In the genomic region with DNA sequence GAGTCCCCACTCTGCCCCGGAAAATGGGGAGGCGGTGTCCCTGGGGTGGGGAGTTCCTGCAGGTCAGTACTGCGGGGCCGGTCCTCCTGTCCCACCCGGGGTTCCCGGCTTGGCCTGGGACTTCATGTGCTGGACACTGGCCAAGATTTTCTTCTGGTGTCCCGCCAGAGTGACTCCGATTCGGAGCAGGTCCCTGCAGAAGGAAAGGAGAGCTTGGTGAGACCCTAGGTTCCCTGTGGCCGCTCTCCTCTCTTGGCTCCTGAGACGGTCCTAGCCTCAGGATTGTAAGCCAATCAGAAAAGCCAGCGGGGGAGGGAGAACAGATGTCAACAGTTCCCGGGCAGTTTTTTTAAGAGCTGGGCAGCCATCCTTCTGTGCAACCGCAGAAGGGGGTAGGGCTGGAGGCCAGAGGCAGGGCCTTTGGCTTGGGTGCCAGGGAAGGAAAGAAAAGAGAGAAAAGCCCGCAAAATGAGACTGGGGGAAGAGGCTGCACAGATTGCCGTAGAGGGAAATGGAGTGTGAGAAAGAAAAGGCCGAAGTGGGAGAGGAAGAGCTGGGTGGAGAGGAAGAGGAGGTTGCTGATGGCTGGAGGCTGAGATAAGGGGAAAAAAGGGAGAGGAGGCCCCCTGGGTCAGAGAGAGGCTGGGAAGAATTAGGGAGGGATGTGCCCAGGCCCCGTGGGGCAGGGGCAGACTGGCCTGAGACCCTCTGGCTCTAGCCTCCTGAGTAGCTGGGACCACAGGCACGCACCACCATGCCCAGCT, we compare ENCODE assay signal across 8 cellular contexts. TPM values are rescaled to one million over a fixed set of nuclear protein-coding genes. Genes with fewer than 3 reads are reported as not detected.
DNase-seq lines count a peak whose midpoint lies in the region; ATAC-seq and TF ChIP-seq lines count a peak whose summit lies in the region.

No MANE protein-coding gene starts in this region.

- H4K20me1 ChIP-seq in PC-3 (ENCODE audit: low read length): no peaks in the 10 kb centered on the region

- POLR2A ChIA-PET in PC-3 (lab: Charles Lee; ENCODE audit: unreplicated experiment): interaction anchor here (0.6 kb wide), 1 partner anchor 28 kb away, joined by 3 read pairs; no protein-coding TSS in a partner anchor

- no peaks in the 10 kb centered on the region for H3K36me3 Mint-ChIP-seq in activated T-cell treated with anti-CD3 and anti-CD28 coated beads, Interleukin-2, amount 50 U/mL, for 24 hours (ENCODE audit: low read depth)
- H3K36me3 Mint-ChIP-seq in stimulated activated naive CD8-positive, alpha-beta T cell treated with anti-CD3 and anti-CD28 coated beads, Interleukin-15, Interleukin-2, amounts not matched to agents 100 ng/mL and 50 ng/mL, for 24 hours (ENCODE audit: low read depth): no peaks in the 10 kb centered on the region

- H2AFZ ChIP-seq in PC-3 (ENCODE audit: low read length): peak overlapping the region; percentile 59

- ATAC-seq in GM21576 (IDR thresholded peaks at IDR 0.05; ENCODE audit: unreplicated experiment) (peak; percentile 85), PC-3 (peak; percentile 57)

- H3K36me3 ChIP-seq in HUES6 (ENCODE audit: control insufficient read depth, insufficient read depth, low read length) (peaks cover 55% of the 10 kb centered on the region), PC-3 (ENCODE audit: low read depth, low read length) (peaks cover 10% of the 10 kb centered on the region; the same call in 1 of the 2 replicates)

- H3K4me1 ChIP-seq in HUES6 (ENCODE audit: control insufficient read depth, insufficient read depth, low read length): peaks cover 36% of the 10 kb centered on the region
- peaks cover 46% of the 10 kb centered on the region for H3K4me1 ChIP-seq in PC-3 (ENCODE audit: insufficient read depth, low read length)

- H3K27me3 Mint-ChIP-seq in activated T-cell treated with anti-CD3 and anti-CD28 coated beads, Interleukin-2, amount 50 U/mL, for 24 hours: peaks cover 13% of the 10 kb centered on the region
- no peaks in the 10 kb centered on the region for H3K27me3 Mint-ChIP-seq in stimulated activated naive CD8-positive, alpha-beta T cell treated with anti-CD3 and anti-CD28 coated beads, Interleukin-15, Interleukin-2, amounts not matched to agents 100 ng/mL and 50 ng/mL, for 24 hours

- no peaks in the 10 kb centered on the region for H3K79me2 ChIP-seq in PC-3 (ENCODE audit: low read length)

- CTCF ChIA-PET in PC-3 (lab: Charles Lee): interaction anchor here (0.5 kb wide), 2 partner anchors 25 to 86 kb away, joined by 3 to 4 read pairs; partner anchors contain the start of gene UFSP1

- H3K4me2 ChIP-seq in PC-3 (ENCODE audit: low read length): peak overlapping the region; percentile 78

- TF ChIP-seq CTCF in PC-3 (conservative IDR thresholded peaks at IDR 0.05; ENCODE audit: low read depth, low read length): no peak

- H3K9ac ChIP-seq in HUES6 (ENCODE audit: low read length) (no peak overlapping the region), PC-3 (ENCODE audit: low read length) (peak overlapping the region; percentile 82)

- H3K4me3 Mint-ChIP-seq in activated T-cell treated with anti-CD3 and anti-CD28 coated beads, Interleukin-2, amount 50 U/mL, for 24 hours: no peak overlapping the region
- H3K4me3 Mint-ChIP-seq in stimulated activated naive CD8-positive, alpha-beta T cell treated with anti-CD3 and anti-CD28 coated beads, Interleukin-15, Interleukin-2, amounts not matched to agents 100 ng/mL and 50 ng/mL, for 24 hours: no peak overlapping the region

- H3K9me3 Mint-ChIP-seq in activated T-cell treated with anti-CD3 and anti-CD28 coated beads, Interleukin-2, amount 50 U/mL, for 24 hours: no peaks in the 10 kb centered on the region
- no peaks in the 10 kb centered on the region for H3K9me3 Mint-ChIP-seq in stimulated activated naive CD8-positive, alpha-beta T cell treated with anti-CD3 and anti-CD28 coated beads, Interleukin-15, Interleukin-2, amounts not matched to agents 100 ng/mL and 50 ng/mL, for 24 hours

- H3K27ac ChIP-seq in HUES6 (ENCODE audit: low read depth, low read length) (peak overlapping the region; percentile 79; the same call in 1 of the 2 replicates), PC-3 (ENCODE audit: low read length) (peak overlapping the region; percentile 96), caudate nucleus (ENCODE audit: low read depth, low read length) (no peak overlapping the region), layer of hippocampus (ENCODE audit: low read depth, low read length) (peak overlapping the region; percentile 30)

- H3F3A ChIP-seq in PC-3 (ENCODE audit: low read length, unreplicated experiment): no peaks in the 10 kb centered on the region

- no TSS peak for BruUV-seq in PC-3 (replicated peaks; lab: Mats Ljungman, UMichigan)

- intact Hi-C loops in PC-3 (cut with micrococcal nuclease): loop anchor here (1.0 to 5.0 kb wide), 4 partner anchors 23 to 79 kb away; partner anchors contain the start of genes SLC12A9 and TRIP6

- no peak overlapping the region for H3K27ac Mint-ChIP-seq in activated T-cell treated with anti-CD3 and anti-CD28 coated beads, Interleukin-2, amount 50 U/mL, for 24 hours
- peak overlapping the region; percentile 75 for H3K27ac Mint-ChIP-seq in stimulated activated naive CD8-positive, alpha-beta T cell treated with anti-CD3 and anti-CD28 coated beads, Interleukin-15, Interleukin-2, amounts not matched to agents 100 ng/mL and 50 ng/mL, for 24 hours

- DNase-seq in activated T-cell treated with anti-CD3 and anti-CD28 coated beads for 48 hours (ENCODE audit: low read depth) (peak; percentile 33), PC-3 (peak; percentile 87), caudate nucleus (lab: John Stamatoyannopoulos, UW) (peak in 53 of 61 donors; percentile 5 to 77 (median 37))
- DNase-seq in activated T-cell treated with anti-CD3 and anti-CD28 coated beads, Interleukin-2, amount 50 U/mL, for 24 hours: no peak

- H3K27me3 ChIP-seq in HUES6 (ENCODE audit: control insufficient read depth, insufficient read depth, low read length) (no peaks in the 10 kb centered on the region), PC-3 (ENCODE audit: low read length) (no peaks in the 10 kb centered on the region), layer of hippocampus (ENCODE audit: control insufficient read depth, insufficient read depth, low read length) (peaks cover 2% of the 10 kb centered on the region)

- no peaks in the 10 kb centered on the region for H3K9me2 ChIP-seq in PC-3 (replicated peaks; ENCODE audit: low read length)

- H3K9me3 ChIP-seq in HUES6 (ENCODE audit: control insufficient read depth, insufficient read depth, low read depth, low read length) (no peaks in the 10 kb centered on the region), PC-3 (ENCODE audit: low read length) (no peaks in the 10 kb centered on the region)

- H3K4me1 Mint-ChIP-seq in activated T-cell treated with anti-CD3 and anti-CD28 coated beads, Interleukin-2, amount 50 U/mL, for 24 hours (ENCODE audit: low read depth): no peaks in the 10 kb centered on the region
- H3K4me1 Mint-ChIP-seq in stimulated activated naive CD8-positive, alpha-beta T cell treated with anti-CD3 and anti-CD28 coated beads, Interleukin-15, Interleukin-2, amounts not matched to agents 100 ng/mL and 50 ng/mL, for 24 hours (ENCODE audit: low read depth): peaks cover 8% of the 10 kb centered on the region

- H3K4me3 ChIP-seq in HUES6 (ENCODE audit: low read depth, low read length) (no peak overlapping the region), PC-3 (ENCODE audit: low read length) (peak overlapping the region; percentile 34; the same call in 1 of the 2 replicates)

RNA-seq across cellular contexts. Expression of gene EPHB4, which starts 23.7 kb away (rescaled TPM):
- total RNA-seq in PC-3 (2014; rRNA removed): 104 and 150 TPM in 2 replicates

RNA-seq across cellular contexts. Expression of gene SLC12A9, which starts 48.9 kb away (rescaled TPM):
- total RNA-seq in PC-3 (2014; rRNA removed): 25.9 and 31.2 TPM in 2 replicates
